ENCODE assay signal across 15 cellular contexts in the genomic region with DNA sequence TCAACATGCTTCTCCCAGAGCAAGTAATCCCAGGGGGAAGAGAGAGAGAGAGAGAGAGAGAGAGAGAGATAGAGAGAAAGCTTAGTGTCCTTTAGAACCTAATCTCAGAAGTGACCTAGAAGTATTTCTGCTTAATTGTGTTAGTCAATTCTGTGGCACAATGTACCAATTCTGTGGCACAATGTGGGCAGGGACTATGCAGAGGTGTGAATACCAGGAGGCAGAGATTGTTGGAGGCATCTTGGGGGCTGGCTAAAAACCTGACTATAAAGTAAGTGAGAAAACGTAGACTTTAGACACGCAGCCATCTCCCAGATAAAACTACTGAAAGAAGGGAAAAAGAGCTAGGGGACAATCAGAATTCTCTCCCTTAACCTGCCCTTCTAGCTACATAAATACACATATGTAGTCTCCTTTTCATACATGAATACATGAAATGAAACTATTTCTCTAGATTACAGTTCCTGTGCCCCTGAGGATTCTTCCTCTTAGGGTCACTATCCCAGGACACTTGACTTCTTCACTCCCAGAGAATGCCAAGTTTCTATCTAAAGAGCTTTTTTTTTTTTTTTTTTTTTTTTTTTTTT. TPM values are rescaled to one million over a fixed set of nuclear protein-coding genes. Genes with fewer than 3 reads are reported as not detected.
DNase-seq lines count a peak whose midpoint lies in the region; ATAC-seq and TF ChIP-seq lines count a peak whose summit lies in the region.
"Had no signal": no experiment of that assay in that cellular context is flagged by ENCODE, and none has a peak within 500 bp of the region (broad histone marks: within the 10 kb centered on the region; RNA-seq: fewer than 3 reads in every experiment).

No MANE protein-coding gene starts in this region.

- peaks cover 5% of the 10 kb centered on the region for H3K4me1 ChIP-seq in hepatocyte (ENCODE audit: insufficient read depth)
- H3K4me1 ChIP-seq: SJCRH30, upper lobe of left lung had no signal

- no peaks in the 10 kb centered on the region for H3K79me2 ChIP-seq in hepatocyte

- H3K9me2 ChIP-seq in hepatocyte (replicated peaks; ENCODE audit: insufficient read depth) = no peaks in the 10 kb centered on the region

- intact Hi-C loops in activated T-helper 1 cell treated with anti-CD3 and anti-CD28 coated beads, Interleukin-12 subunit alpha, Interleukin-12 subunit beta, Interleukin-2, Interleukin-4 antibody, amounts not matched to agents 30 ng/mL and 10 ng/mL and 1 ng/mL, durations not matched to agents 14 hours and 24 hours and 36 hours (cut with micrococcal nuclease) = loop anchor here (1.0 kb wide), 2 partner anchors 11 to 12 kb away; no protein-coding TSS in a partner anchor
- intact Hi-C loops in posterior vena cava (cut with DNase I) = no loop called here

- peak overlapping the region; percentile 64 for H3K4me3 Mint-ChIP-seq in activated naive CD8-positive, alpha-beta T cell treated with anti-CD3 and anti-CD28 coated beads, Interleukin-2, amount 50 U/mL, for 24 hours
- H3K4me3 Mint-ChIP-seq in activated naive CD8-positive, alpha-beta T cell treated with anti-CD3 and anti-CD28 coated beads for 36 hours = no peak overlapping the region
- H3K4me3 Mint-ChIP-seq in activated T-helper 1 cell treated with anti-CD3 and anti-CD28 coated beads, Interleukin-12 subunit alpha, Interleukin-12 subunit beta, Interleukin-2, Interleukin-4 antibody, amounts not matched to agents 30 ng/mL and 10 ng/mL and 1 ng/mL, durations not matched to agents 14 hours and 24 hours and 36 hours = peak overlapping the region; percentile 62
- H3K4me3 Mint-ChIP-seq in stimulated activated naive CD8-positive, alpha-beta T cell treated with anti-CD3 and anti-CD28 coated beads, Interleukin-15, Interleukin-2, amounts not matched to agents 100 ng/mL and 50 ng/mL, for 24 hours = peak overlapping the region; percentile 40
- H3K4me3 Mint-ChIP-seq: endodermal cell had no signal

- DNase-seq in activated naive CD8-positive, alpha-beta T cell treated with anti-CD3 and anti-CD28 coated beads, Interleukin-2, amount 50 U/mL, for 24 hours = no peak
- no peak for DNase-seq in activated naive CD8-positive, alpha-beta T cell treated with anti-CD3 and anti-CD28 coated beads for 36 hours
- no peak for DNase-seq in activated T-helper 1 cell treated with anti-CD3 and anti-CD28 coated beads, Interleukin-12 subunit alpha, Interleukin-12 subunit beta, Interleukin-2, Interleukin-4 antibody, amounts not matched to agents 30 ng/mL and 10 ng/mL and 1 ng/mL, durations not matched to agents 14 hours and 24 hours and 36 hours (ENCODE audit: low spot score)
- DNase-seq in hepatocyte (ENCODE audit: low spot score) (no peak), NCI-H2081 (lab: John Stamatoyannopoulos, UW) (no peak), posterior vena cava (ENCODE audit: low spot score) (no peak)
- DNase-seq: activated naive CD4-positive, alpha-beta T cell treated with anti-CD3 and anti-CD28 coated beads, Interleukin-2, amount 50 U/mL, for 16 hours; endodermal cell; midbrain; NCI-H1436 treated with DMSO at 0.1 percent for 48 hours; ovary; SJCRH30; upper lobe of left lung had no signal

- peak overlapping the region; percentile 78 for H3K27ac Mint-ChIP-seq in activated naive CD8-positive, alpha-beta T cell treated with anti-CD3 and anti-CD28 coated beads, Interleukin-2, amount 50 U/mL, for 24 hours
- no peak overlapping the region for H3K27ac Mint-ChIP-seq in activated naive CD8-positive, alpha-beta T cell treated with anti-CD3 and anti-CD28 coated beads for 36 hours
- H3K27ac Mint-ChIP-seq in activated T-helper 1 cell treated with anti-CD3 and anti-CD28 coated beads, Interleukin-12 subunit alpha, Interleukin-12 subunit beta, Interleukin-2, Interleukin-4 antibody, amounts not matched to agents 30 ng/mL and 10 ng/mL and 1 ng/mL, durations not matched to agents 14 hours and 24 hours and 36 hours = peak overlapping the region; percentile 37
- peak overlapping the region; percentile 56 for H3K27ac Mint-ChIP-seq in stimulated activated naive CD8-positive, alpha-beta T cell treated with anti-CD3 and anti-CD28 coated beads, Interleukin-15, Interleukin-2, amounts not matched to agents 100 ng/mL and 50 ng/mL, for 24 hours
- H3K27ac Mint-ChIP-seq: endodermal cell had no signal

- H3K27me3 Mint-ChIP-seq in activated naive CD8-positive, alpha-beta T cell treated with anti-CD3 and anti-CD28 coated beads, Interleukin-2, amount 50 U/mL, for 24 hours = peaks cover 4% of the 10 kb centered on the region
- no peaks in the 10 kb centered on the region for H3K27me3 Mint-ChIP-seq in activated naive CD8-positive, alpha-beta T cell treated with anti-CD3 and anti-CD28 coated beads for 36 hours
- peaks cover 3% of the 10 kb centered on the region for H3K27me3 Mint-ChIP-seq in activated T-helper 1 cell treated with anti-CD3 and anti-CD28 coated beads, Interleukin-12 subunit alpha, Interleukin-12 subunit beta, Interleukin-2, Interleukin-4 antibody, amounts not matched to agents 30 ng/mL and 10 ng/mL and 1 ng/mL, durations not matched to agents 14 hours and 24 hours and 36 hours (ENCODE audit: insufficient read depth)
- no peaks in the 10 kb centered on the region for H3K27me3 Mint-ChIP-seq in stimulated activated naive CD8-positive, alpha-beta T cell treated with anti-CD3 and anti-CD28 coated beads, Interleukin-15, Interleukin-2, amounts not matched to agents 100 ng/mL and 50 ng/mL, for 24 hours

- no peaks in the 10 kb centered on the region for H3K9me3 ChIP-seq in hepatocyte (ENCODE audit: low read depth)
- H3K9me3 ChIP-seq: ovary, SJCRH30 had no signal

- H3K4me2 ChIP-seq in hepatocyte = peak overlapping the region; percentile 34

- ATAC-seq in activated naive CD8-positive, alpha-beta T cell treated with anti-CD3 and anti-CD28 coated beads, Interleukin-2, amount 50 U/mL, for 24 hours = peak; percentile 69
- no peak for ATAC-seq in HG02852 (IDR thresholded peaks at IDR 0.05; ENCODE audit: unreplicated experiment)

- H3K4me3 ChIP-seq in hepatocyte = no peak overlapping the region
- H3K4me3 ChIP-seq: ovary, SJCRH30, upper lobe of left lung had no signal

- no peaks in the 10 kb centered on the region for H3K36me3 ChIP-seq in hepatocyte (replicated peaks; ENCODE audit: insufficient read depth, low read depth)
- H3K36me3 ChIP-seq: ovary, SJCRH30, upper lobe of left lung had no signal

- no peak overlapping the region for H2AFZ ChIP-seq in hepatocyte

- H3K4me1 Mint-ChIP-seq in activated naive CD8-positive, alpha-beta T cell treated with anti-CD3 and anti-CD28 coated beads, Interleukin-2, amount 50 U/mL, for 24 hours = peaks cover 37% of the 10 kb centered on the region
- peaks cover 11% of the 10 kb centered on the region for H3K4me1 Mint-ChIP-seq in activated naive CD8-positive, alpha-beta T cell treated with anti-CD3 and anti-CD28 coated beads for 36 hours
- H3K4me1 Mint-ChIP-seq in activated T-helper 1 cell treated with anti-CD3 and anti-CD28 coated beads, Interleukin-12 subunit alpha, Interleukin-12 subunit beta, Interleukin-2, Interleukin-4 antibody, amounts not matched to agents 30 ng/mL and 10 ng/mL and 1 ng/mL, durations not matched to agents 14 hours and 24 hours and 36 hours (ENCODE audit: low read depth) = peaks cover 34% of the 10 kb centered on the region
- H3K4me1 Mint-ChIP-seq in stimulated activated naive CD8-positive, alpha-beta T cell treated with anti-CD3 and anti-CD28 coated beads, Interleukin-15, Interleukin-2, amounts not matched to agents 100 ng/mL and 50 ng/mL, for 24 hours (ENCODE audit: low read depth) = peaks cover 37% of the 10 kb centered on the region

- no peak for TF ChIP-seq CTCF in hepatocyte (IDR thresholded peaks at IDR 0.05; ENCODE audit: poor library complexity)

- no peak overlapping the region for H3K27ac ChIP-seq in hepatocyte
- H3K27ac ChIP-seq: ovary, SJCRH30, upper lobe of left lung had no signal

- H3K36me3 Mint-ChIP-seq in activated naive CD8-positive, alpha-beta T cell treated with anti-CD3 and anti-CD28 coated beads, Interleukin-2, amount 50 U/mL, for 24 hours (ENCODE audit: low read depth) = peaks cover 3% of the 10 kb centered on the region
- H3K36me3 Mint-ChIP-seq in activated naive CD8-positive, alpha-beta T cell treated with anti-CD3 and anti-CD28 coated beads for 36 hours = peaks cover 3% of the 10 kb centered on the region
- peaks cover 2% of the 10 kb centered on the region for H3K36me3 Mint-ChIP-seq in activated T-helper 1 cell treated with anti-CD3 and anti-CD28 coated beads, Interleukin-12 subunit alpha, Interleukin-12 subunit beta, Interleukin-2, Interleukin-4 antibody, amounts not matched to agents 30 ng/mL and 10 ng/mL and 1 ng/mL, durations not matched to agents 14 hours and 24 hours and 36 hours (ENCODE audit: low read depth)
- peaks cover 3% of the 10 kb centered on the region for H3K36me3 Mint-ChIP-seq in stimulated activated naive CD8-positive, alpha-beta T cell treated with anti-CD3 and anti-CD28 coated beads, Interleukin-15, Interleukin-2, amounts not matched to agents 100 ng/mL and 50 ng/mL, for 24 hours (ENCODE audit: low read depth)

- no peaks in the 10 kb centered on the region for H3K27me3 ChIP-seq in hepatocyte
- H3K27me3 ChIP-seq: ovary, SJCRH30, upper lobe of left lung had no signal

- 76% methylated on average over 2 of the region's 2 CpGs for WGBS in hepatocyte (ENCODE audit: low lambda C conversion rate, missing lambda C conversion rate)

- H3K9me3 Mint-ChIP-seq in activated naive CD8-positive, alpha-beta T cell treated with anti-CD3 and anti-CD28 coated beads, Interleukin-2, amount 50 U/mL, for 24 hours = peaks cover 2% of the 10 kb centered on the region
- peaks cover 2% of the 10 kb centered on the region for H3K9me3 Mint-ChIP-seq in activated naive CD8-positive, alpha-beta T cell treated with anti-CD3 and anti-CD28 coated beads for 36 hours
- H3K9me3 Mint-ChIP-seq in activated T-helper 1 cell treated with anti-CD3 and anti-CD28 coated beads, Interleukin-12 subunit alpha, Interleukin-12 subunit beta, Interleukin-2, Interleukin-4 antibody, amounts not matched to agents 30 ng/mL and 10 ng/mL and 1 ng/mL, durations not matched to agents 14 hours and 24 hours and 36 hours = peaks cover 4% of the 10 kb centered on the region
- peaks cover 3% of the 10 kb centered on the region for H3K9me3 Mint-ChIP-seq in stimulated activated naive CD8-positive, alpha-beta T cell treated with anti-CD3 and anti-CD28 coated beads, Interleukin-15, Interleukin-2, amounts not matched to agents 100 ng/mL and 50 ng/mL, for 24 hours

- no peaks in the 10 kb centered on the region for H4K20me1 ChIP-seq in hepatocyte (ENCODE audit: insufficient read depth, poor library complexity, severe bottlenecking)

RNA-seq across cellular contexts. Expression of a gene that starts 40.1 kb away (rescaled TPM):
- total RNA-seq in activated naive CD8-positive, alpha-beta T cell treated with anti-CD3 and anti-CD28 coated beads for 36 hours = 10 to 100 TPM; 16.5 to 18.1 TPM
- 121 and 128 TPM in 2 replicates for total RNA-seq in activated T-helper 1 cell treated with anti-CD3 and anti-CD28 coated beads, Interleukin-12 subunit alpha, Interleukin-12 subunit beta, Interleukin-2, Interleukin-4 antibody, amounts not matched to agents 30 ng/mL and 10 ng/mL and 1 ng/mL, durations not matched to agents 14 hours and 24 hours and 36 hours
- 17.7 and 20.8 TPM in 2 replicates for total RNA-seq in hepatocyte
- polyA plus RNA-seq in hepatocyte = 11.7 and 17.5 TPM in 2 replicates
- total RNA-seq in posterior vena cava = 10 to 100 TPM; 62.9 to 63.5 TPM
- total RNA-seq: endodermal cell, SJCRH30 had no signal
